Comparison of ENCODE assay signal across 14 cellular contexts in the genomic region with DNA sequence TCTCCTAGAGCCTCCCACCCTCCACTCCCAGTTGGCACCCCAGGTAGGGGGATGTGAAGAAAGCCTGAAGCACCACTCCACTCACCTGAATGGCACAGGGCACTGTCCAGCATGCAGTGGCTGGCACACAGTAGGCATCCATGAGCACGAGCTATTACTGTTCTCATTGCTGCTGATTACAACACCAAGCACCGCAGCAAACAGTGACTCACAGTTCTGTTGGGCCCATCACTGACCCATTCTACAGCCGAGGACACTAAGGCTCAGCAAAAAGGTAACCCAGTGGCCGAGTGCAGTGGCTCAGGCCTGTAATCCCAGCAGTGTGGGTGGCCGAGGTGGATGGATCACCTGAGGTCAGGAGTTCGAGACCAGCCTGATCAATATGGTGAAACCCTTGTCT. TPM values are rescaled to one million over a fixed set of nuclear protein-coding genes. Genes with fewer than 3 reads are reported as not detected.
DNase-seq lines count a peak whose midpoint lies in the region; FAIRE-seq and TF ChIP-seq lines count a peak whose summit lies in the region.
"Had no signal": no experiment of that assay in that cellular context is flagged by ENCODE, and none has a peak within 500 bp of the region (broad histone marks: within the 10 kb centered on the region; RNA-seq: fewer than 3 reads in every experiment).

No MANE protein-coding gene starts in this region.

- no peak overlapping the region for H3K4me3 ChIP-seq in KMS-11 (IDR thresholded peaks at IDR 0.05; ENCODE audit: insufficient read depth, low read depth, low read length)
- H3K4me3 ChIP-seq in kidney (ENCODE audit: low read length in 2 of 2): no peak overlapping the region
- H3K4me3 ChIP-seq: GM12878, neural progenitor cell had no signal

- intact Hi-C loops in kidney (cut with DNase I): no loop called here

- DNase-seq in GM12891 (ENCODE audit: insufficient read length, low spot score) (no peak), kidney (peak; percentile 31), erythroblast (lab: John Stamatoyannopoulos, UW) (no peak), NAMALWA (ENCODE audit: low spot score) (no peak)
- DNase-seq: amniotic stem cell, cerebellar nuclear complex, foreskin keratinocyte, NCI-H1417 treated with DMSO at 0.1 percent for 48 hours, T1000 had no signal

- H3K4me2 ChIP-seq in KMS-11: peak overlapping the region; percentile 21; the same call in 1 of the 2 replicates
- H3K4me2 ChIP-seq: neural progenitor cell had no signal

- FAIRE-seq in GM12891 (lab: Jason Lieb, UNC) (peak; percentile 20), kidney (lab: Jason Lieb, UNC) (no peak)
- FAIRE-seq: endometrium had no signal

- no peak overlapping the region for H2AFZ ChIP-seq in KMS-11 (ENCODE audit: low read depth)
- H2AFZ ChIP-seq: neural progenitor cell had no signal

- no peaks in the 10 kb centered on the region for H3K9me3 ChIP-seq in kidney (ENCODE audit: control insufficient read depth in 1 of 2, low read length in 2 of 2)

- peaks cover 26% of the 10 kb centered on the region for H3K27me3 ChIP-seq in KMS-11 (ENCODE audit: insufficient read depth, low read depth)

- H3K4me1 ChIP-seq in KMS-11 (ENCODE audit: low read depth, poor library complexity, severe bottlenecking) (peaks cover 16% of the 10 kb centered on the region), kidney (ENCODE audit: control insufficient read depth in 1 of 2, insufficient read depth in 1 of 2, low read depth in 1 of 2, low read length in 2 of 2) (peaks cover 0 to 9% of the 10 kb centered on the region in 2 donors)
- H3K4me1 ChIP-seq: foreskin keratinocyte had no signal

- no peaks in the 10 kb centered on the region for H3K36me3 ChIP-seq in KMS-11 (ENCODE audit: insufficient read depth)
- H3K36me3 ChIP-seq in kidney (ENCODE audit: control insufficient read depth in 1 of 2, insufficient read depth in 2 of 2, low read length in 2 of 2): no peaks in the 10 kb centered on the region
- H3K36me3 ChIP-seq: neural progenitor cell had no signal

- no peak overlapping the region for H3K9ac ChIP-seq in KMS-11
- no peak overlapping the region for H3K9ac ChIP-seq in kidney (ENCODE audit: low read length in 2 of 2)
- H3K9ac ChIP-seq: neural progenitor cell had no signal

- no peaks in the 10 kb centered on the region for H3K79me2 ChIP-seq in KMS-11 (ENCODE audit: insufficient read depth, low read depth)

- no peak for TF ChIP-seq POLR2A in GM12891 (IDR thresholded peaks at IDR 0.05; ENCODE audit: low read depth, low read length)
- no peak for TF ChIP-seq POLR2A in erythroblast (IDR thresholded peaks at IDR 0.05; ENCODE audit: low read length)

- TF ChIP-seq CTCF in KMS-11 (conservative IDR thresholded peaks at IDR 0.05; ENCODE audit: low read depth, low read length) (no peak), kidney (IDR thresholded peaks at IDR 0.05; ENCODE audit: borderline replicate concordance, extremely low read depth, insufficient read depth) (no peak)

- no peak overlapping the region for H3K27ac ChIP-seq in KMS-11
- no peak overlapping the region for H3K27ac ChIP-seq in kidney (ENCODE audit: low read depth in 2 of 2, low read length in 2 of 2)
- H3K27ac ChIP-seq: C4-2B, foreskin keratinocyte, neural progenitor cell had no signal

- no peaks in the 10 kb centered on the region for H4K20me1 ChIP-seq in KMS-11 (ENCODE audit: insufficient read depth)

TF ChIP-seq in GM12891, 5 proteins besides CTCF, POLR2A, EP300 and RAD21:
- TF ChIP-seq TAF1 (IDR thresholded peaks at IDR 0.05; ENCODE audit: low read depth, low read length): no peak
- TF ChIP-seq POLR2AphosphoS5 (IDR thresholded peaks at IDR 0.05; ENCODE audit: low read depth, low read length): no peak

RNA-seq across cellular contexts. Expression of gene ZSCAN10, which starts 2.7 kb away (rescaled TPM):
- polyA plus RNA-seq in GM12891 (2012; ENCODE audit: low read depth, missing spikeins): 0.06 TPM
- not detected for total RNA-seq in kidney
- polyA plus RNA-seq in kidney (ENCODE audit: insufficient read depth, low read depth, low replicate concordance): not detected
- total RNA-seq: foreskin keratinocyte had no signal
- polyA plus RNA-seq: foreskin keratinocyte had no signal

RNA-seq across cellular contexts. Expression of gene ZNF205, which starts 16.0 kb away (rescaled TPM):
- polyA plus RNA-seq in GM12891 (2012; ENCODE audit: low read depth, missing spikeins): 0.05 TPM
- 12.7 TPM for total RNA-seq in kidney
- polyA plus RNA-seq in kidney (ENCODE audit: insufficient read depth, low read depth, low replicate concordance): 14.1 TPM

RNA-seq across cellular contexts. Expression of gene IL32, which starts 30.9 kb away (rescaled TPM):
- 512 TPM for polyA plus RNA-seq in GM12891 (2012; ENCODE audit: low read depth, missing spikeins)
- total RNA-seq in kidney: 181 TPM
- polyA plus RNA-seq in kidney (ENCODE audit: insufficient read depth, low read depth, low replicate concordance): 495 TPM

RNA-seq across cellular contexts. Expression of gene ZNF213, which starts 38.5 kb away (rescaled TPM):
- polyA plus RNA-seq in GM12891 (2012; ENCODE audit: low read depth, missing spikeins): 3.7 TPM
- 12.5 TPM for total RNA-seq in kidney
- polyA plus RNA-seq in kidney (ENCODE audit: insufficient read depth, low read depth, low replicate concordance): 5.6 TPM

RNA-seq across cellular contexts. Expression of gene MMP25, which starts 50.0 kb away (rescaled TPM):
- 0.68 TPM for polyA plus RNA-seq in GM12891 (2012; ENCODE audit: low read depth, missing spikeins)
- total RNA-seq in kidney: 1.7 TPM
- 0.65 TPM for polyA plus RNA-seq in kidney (ENCODE audit: insufficient read depth, low read depth, low replicate concordance)
